ENCODE assay signal across 1 cellular context in genomic region chr1:92298573-92299476, GRCh38.
A peak's percentile ranks its signal among the peaks of the same experiment; 100 is the strongest.
TF ChIP-seq lines count a peak whose summit lies in the region.

TSS of gene GLMN (minus strand) at chr1:92298987. CDS start at chr1:92297999, 988 bp downstream.
TSS of gene RPAP2 (plus strand) at chr1:92299059. CDS start at chr1:92299074, 15 bp downstream.

TF ChIP-seq in HepG2, 621 proteins besides CTCF, POLR2A, EP300 and RAD21 (continued from another document and continues in another):
- TF ChIP-seq RNF219 (CRISPR knock-in tag; IDR thresholded peaks at IDR 0.05) (no peak; the same call in 1 of the 2 replicates), ZNF33A (CRISPR knock-in tag; IDR thresholded peaks at IDR 0.05; ENCODE audit: borderline replicate concordance) (no peak), FOXK2 (IDR thresholded peaks at IDR 0.05) (no peak), U2AF1 (optimal IDR thresholded peaks at IDR 0.05; ENCODE audit: low read depth, low read length) (peak; percentile 39), SNAI1 (CRISPR knock-in tag; IDR thresholded peaks at IDR 0.05; ENCODE audit: borderline replicate concordance) (peak; percentile 73), GMEB1 (CRISPR knock-in tag; IDR thresholded peaks at IDR 0.05; ENCODE audit: borderline replicate concordance) (peak; percentile 89), KLF11 (CRISPR knock-in tag; IDR thresholded peaks at IDR 0.05) (peak; percentile 68; the same call in 1 of the 2 replicates), LRRFIP1 (CRISPR knock-in tag; conservative IDR thresholded peaks at IDR 0.05) (no peak), ZNF776 (CRISPR knock-in tag; IDR thresholded peaks at IDR 0.05) (peak; percentile 90), TERF1 (CRISPR knock-in tag; IDR thresholded peaks at IDR 0.05) (no peak), ZNF274 (CRISPR knock-in tag; IDR thresholded peaks at IDR 0.05) (peak; percentile 71; the same call in 1 of the 2 replicates), ZNF552 (CRISPR knock-in tag; IDR thresholded peaks at IDR 0.05; ENCODE audit: borderline replicate concordance) (no peak), KMT2B (CRISPR knock-in tag; IDR thresholded peaks at IDR 0.05) (peak; percentile 90), AKAP8 (CRISPR knock-in tag; IDR thresholded peaks at IDR 0.05) (no peak), HDAC1 (CRISPR knock-in tag; IDR thresholded peaks at IDR 0.05) (peak; percentile 68), ZNF362 (CRISPR knock-in tag; IDR thresholded peaks at IDR 0.05; ENCODE audit: borderline replicate concordance) (peak; percentile 47; the same call in 1 of the 2 replicates), ZNF746 (CRISPR knock-in tag; IDR thresholded peaks at IDR 0.05) (no peak; the same call in 1 of the 2 replicates), REPIN1 (CRISPR knock-in tag; IDR thresholded peaks at IDR 0.05; ENCODE audit: borderline replicate concordance, low read depth) (peak; percentile 45), ZNF350 (CRISPR knock-in tag; IDR thresholded peaks at IDR 0.05; ENCODE audit: borderline replicate concordance, low read depth) (peak; percentile 77; the same call in 1 of the 2 replicates), FLYWCH1 (CRISPR knock-in tag; IDR thresholded peaks at IDR 0.05) (no peak), NCOA2 (CRISPR knock-in tag; IDR thresholded peaks at IDR 0.05) (peak; percentile 25; the same call in 1 of the 2 replicates), RXRA (CRISPR knock-in tag; IDR thresholded peaks at IDR 0.05) (peak; percentile 71), HNRNPL (IDR thresholded peaks at IDR 0.05; ENCODE audit: low read depth, low read length) (peak; percentile 77), ADNP (CRISPR knock-in tag; IDR thresholded peaks at IDR 0.05) (no peak), AGO1 (IDR thresholded peaks at IDR 0.05; ENCODE audit: low read depth, low read length, poor library complexity, severe bottlenecking) (peak; percentile 62), SOX6 (IDR thresholded peaks at IDR 0.05) (no peak), SOX6 (CRISPR knock-in tag; IDR thresholded peaks at IDR 0.05) (peak; percentile 68), ZBED4 (CRISPR knock-in tag; IDR thresholded peaks at IDR 0.05; ENCODE audit: borderline replicate concordance) (no peak)
- TF ChIP-seq, protein P1, sequence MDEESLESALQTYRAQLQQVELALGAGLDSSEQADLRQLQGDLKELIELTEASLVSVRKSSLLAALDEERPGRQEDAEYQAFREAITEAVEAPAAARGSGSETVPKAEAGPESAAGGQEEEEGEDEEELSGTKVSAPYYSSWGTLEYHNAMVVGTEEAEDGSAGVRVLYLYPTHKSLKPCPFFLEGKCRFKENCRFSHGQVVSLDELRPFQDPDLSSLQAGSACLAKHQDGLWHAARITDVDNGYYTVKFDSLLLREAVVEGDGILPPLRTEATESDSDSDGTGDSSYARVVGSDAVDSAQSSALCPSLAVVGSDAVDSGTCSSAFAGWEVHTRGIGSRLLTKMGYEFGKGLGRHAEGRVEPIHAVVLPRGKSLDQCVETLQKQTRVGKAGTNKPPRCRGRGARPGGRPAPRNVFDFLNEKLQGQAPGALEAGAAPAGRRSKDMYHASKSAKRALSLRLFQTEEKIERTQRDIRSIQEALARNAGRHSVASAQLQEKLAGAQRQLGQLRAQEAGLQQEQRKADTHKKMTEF (CRISPR knock-in tag; IDR thresholded peaks at IDR 0.05): peak; percentile 91
- TF ChIP-seq, protein P2, sequence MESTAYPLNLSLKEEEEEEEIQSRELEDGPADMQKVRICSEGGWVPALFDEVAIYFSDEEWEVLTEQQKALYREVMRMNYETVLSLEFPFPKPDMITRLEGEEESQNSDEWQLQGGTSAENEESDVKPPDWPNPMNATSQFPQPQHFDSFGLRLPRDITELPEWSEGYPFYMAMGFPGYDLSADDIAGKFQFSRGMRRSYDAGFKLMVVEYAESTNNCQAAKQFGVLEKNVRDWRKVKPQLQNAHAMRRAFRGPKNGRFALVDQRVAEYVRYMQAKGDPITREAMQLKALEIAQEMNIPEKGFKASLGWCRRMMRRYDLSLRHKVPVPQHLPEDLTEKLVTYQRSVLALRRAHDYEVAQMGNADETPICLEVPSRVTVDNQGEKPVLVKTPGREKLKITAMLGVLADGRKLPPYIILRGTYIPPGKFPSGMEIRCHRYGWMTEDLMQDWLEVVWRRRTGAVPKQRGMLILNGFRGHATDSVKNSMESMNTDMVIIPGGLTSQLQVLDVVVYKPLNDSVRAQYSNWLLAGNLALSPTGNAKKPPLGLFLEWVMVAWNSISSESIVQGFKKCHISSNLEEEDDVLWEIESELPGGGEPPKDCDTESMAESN (CRISPR knock-in tag; conservative IDR thresholded peaks at IDR 0.05): peak; percentile 38; the same call in 1 of the 2 replicates
- TF ChIP-seq, protein P3, sequence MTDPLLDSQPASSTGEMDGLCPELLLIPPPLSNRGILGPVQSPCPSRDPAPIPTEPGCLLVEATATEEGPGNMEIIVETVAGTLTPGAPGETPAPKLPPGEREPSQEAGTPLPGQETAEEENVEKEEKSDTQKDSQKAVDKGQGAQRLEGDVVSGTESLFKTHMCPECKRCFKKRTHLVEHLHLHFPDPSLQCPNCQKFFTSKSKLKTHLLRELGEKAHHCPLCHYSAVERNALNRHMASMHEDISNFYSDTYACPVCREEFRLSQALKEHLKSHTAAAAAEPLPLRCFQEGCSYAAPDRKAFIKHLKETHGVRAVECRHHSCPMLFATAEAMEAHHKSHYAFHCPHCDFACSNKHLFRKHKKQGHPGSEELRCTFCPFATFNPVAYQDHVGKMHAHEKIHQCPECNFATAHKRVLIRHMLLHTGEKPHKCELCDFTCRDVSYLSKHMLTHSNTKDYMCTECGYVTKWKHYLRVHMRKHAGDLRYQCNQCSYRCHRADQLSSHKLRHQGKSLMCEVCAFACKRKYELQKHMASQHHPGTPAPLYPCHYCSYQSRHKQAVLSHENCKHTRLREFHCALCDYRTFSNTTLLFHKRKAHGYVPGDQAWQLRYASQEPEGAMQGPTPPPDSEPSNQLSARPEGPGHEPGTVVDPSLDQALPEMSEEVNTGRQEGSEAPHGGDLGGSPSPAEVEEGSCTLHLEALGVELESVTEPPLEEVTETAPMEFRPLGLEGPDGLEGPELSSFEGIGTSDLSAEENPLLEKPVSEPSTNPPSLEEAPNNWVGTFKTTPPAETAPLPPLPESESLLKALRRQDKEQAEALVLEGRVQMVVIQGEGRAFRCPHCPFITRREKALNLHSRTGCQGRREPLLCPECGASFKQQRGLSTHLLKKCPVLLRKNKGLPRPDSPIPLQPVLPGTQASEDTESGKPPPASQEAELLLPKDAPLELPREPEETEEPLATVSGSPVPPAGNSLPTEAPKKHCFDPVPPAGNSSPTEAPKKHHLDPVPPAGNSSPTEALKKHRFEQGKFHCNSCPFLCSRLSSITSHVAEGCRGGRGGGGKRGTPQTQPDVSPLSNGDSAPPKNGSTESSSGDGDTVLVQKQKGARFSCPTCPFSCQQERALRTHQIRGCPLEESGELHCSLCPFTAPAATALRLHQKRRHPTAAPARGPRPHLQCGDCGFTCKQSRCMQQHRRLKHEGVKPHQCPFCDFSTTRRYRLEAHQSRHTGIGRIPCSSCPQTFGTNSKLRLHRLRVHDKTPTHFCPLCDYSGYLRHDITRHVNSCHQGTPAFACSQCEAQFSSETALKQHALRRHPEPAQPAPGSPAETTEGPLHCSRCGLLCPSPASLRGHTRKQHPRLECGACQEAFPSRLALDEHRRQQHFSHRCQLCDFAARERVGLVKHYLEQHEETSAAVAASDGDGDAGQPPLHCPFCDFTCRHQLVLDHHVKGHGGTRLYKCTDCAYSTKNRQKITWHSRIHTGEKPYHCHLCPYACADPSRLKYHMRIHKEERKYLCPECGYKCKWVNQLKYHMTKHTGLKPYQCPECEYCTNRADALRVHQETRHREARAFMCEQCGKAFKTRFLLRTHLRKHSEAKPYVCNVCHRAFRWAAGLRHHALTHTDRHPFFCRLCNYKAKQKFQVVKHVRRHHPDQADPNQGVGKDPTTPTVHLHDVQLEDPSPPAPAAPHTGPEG (CRISPR knock-in tag; IDR thresholded peaks at IDR 0.05): 0 out of 2 replicates have a peak, but pooled peaks have one; percentile 38
- TF ChIP-seq, protein P4, sequence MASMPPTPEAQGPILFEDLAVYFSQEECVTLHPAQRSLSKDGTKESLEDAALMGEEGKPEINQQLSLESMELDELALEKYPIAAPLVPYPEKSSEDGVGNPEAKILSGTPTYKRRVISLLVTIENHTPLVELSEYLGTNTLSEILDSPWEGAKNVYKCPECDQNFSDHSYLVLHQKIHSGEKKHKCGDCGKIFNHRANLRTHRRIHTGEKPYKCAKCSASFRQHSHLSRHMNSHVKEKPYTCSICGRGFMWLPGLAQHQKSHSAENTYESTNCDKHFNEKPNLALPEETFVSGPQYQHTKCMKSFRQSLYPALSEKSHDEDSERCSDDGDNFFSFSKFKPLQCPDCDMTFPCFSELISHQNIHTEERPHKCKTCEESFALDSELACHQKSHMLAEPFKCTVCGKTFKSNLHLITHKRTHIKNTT (CRISPR knock-in tag; IDR thresholded peaks at IDR 0.05): no peak
